In genomic region chrX:40573763-40574162, GRCh38 we compare ENCODE assay signal across 10 cellular contexts. TPM values are rescaled to one million over a fixed set of nuclear protein-coding genes. Genes with fewer than 3 reads are reported as not detected.
A peak's percentile ranks its signal among the peaks of the same experiment; 100 is the strongest.
DNase-seq lines count a peak whose midpoint lies in the region; ATAC-seq and TF ChIP-seq lines count a peak whose summit lies in the region.
"Had no signal": no experiment of that assay in that cellular context is flagged by ENCODE, and none has a peak within 500 bp of the region (broad histone marks: within the 10 kb centered on the region; RNA-seq: fewer than 3 reads in every experiment).

No MANE protein-coding gene starts in this region.

- H3K4me1 Mint-ChIP-seq in naive thymus-derived CD4-positive, alpha-beta T cell, result peaks cover 9 to 19% (median 11%) of the 10 kb centered on the region in 7 donors

- H3K9me3 ChIP-seq in naive thymus-derived CD4-positive, alpha-beta T cell (ENCODE audit: control insufficient read depth in 2 of 3, low read length in 3 of 3), result no peaks in the 10 kb centered on the region

- POLR2A ChIA-PET in naive thymus-derived CD4-positive, alpha-beta T cell (lab: Charles Lee), result no interaction called here

- H3K27me3 Mint-ChIP-seq in naive thymus-derived CD4-positive, alpha-beta T cell, result no peaks in the 10 kb centered on the region

- intact Hi-C loops in naive thymus-derived CD4-positive, alpha-beta T cell (cut with micrococcal nuclease), result loop anchor here in 1 of 2 donors (2.0 kb wide), 1 partner anchor 15 kb away; no protein-coding TSS in a partner anchor

- no peak overlapping the region for H3K27ac ChIP-seq in naive thymus-derived CD4-positive, alpha-beta T cell (ENCODE audit: low read depth, low read length)

- H3K4me1 ChIP-seq in naive thymus-derived CD4-positive, alpha-beta T cell (ENCODE audit: control insufficient read depth in 2 of 2, insufficient read depth in 2 of 2, low read length in 2 of 2), result no peaks in the 10 kb centered on the region

- DNase-seq in GM10266 (ENCODE audit: extremely low spot score), result no peak
- DNase-seq in NCI-H146 (lab: John Stamatoyannopoulos, UW), result peak; percentile 28
- peak; percentile 71 for DNase-seq in activated effector memory CD4-positive, alpha-beta T cell treated with anti-CD3 and anti-CD28 coated beads, Interleukin-2, amount 50 U/mL, for 16 hours
- peak in 1 of 9 donors; percentile 8 for DNase-seq in naive thymus-derived CD4-positive, alpha-beta T cell
- DNase-seq in HuH-7 (ENCODE audit: low spot score), result no peak

- no peak overlapping the region for H3K4me3 Mint-ChIP-seq in naive thymus-derived CD4-positive, alpha-beta T cell
- H3K4me3 Mint-ChIP-seq: T-cell had no signal

- no peaks in the 10 kb centered on the region for H3K9me3 Mint-ChIP-seq in naive thymus-derived CD4-positive, alpha-beta T cell
- H3K9me3 Mint-ChIP-seq: T-cell had no signal

- H3K27ac Mint-ChIP-seq in naive thymus-derived CD4-positive, alpha-beta T cell, result no peak overlapping the region
- H3K27ac Mint-ChIP-seq: T-cell had no signal

- H3K36me3 ChIP-seq in naive thymus-derived CD4-positive, alpha-beta T cell (ENCODE audit: control insufficient read depth in 2 of 3, insufficient read depth in 3 of 3, low read length in 3 of 3), result no peaks in the 10 kb centered on the region

- CTCF ChIA-PET in naive thymus-derived CD4-positive, alpha-beta T cell (lab: Charles Lee), result interaction anchor here (0.7 to 1.7 kb wide), 2 partner anchors 21 to 30 kb away, joined by 3 to 5 read pairs; no protein-coding TSS in a partner anchor

- peak; percentile 45 for TF ChIP-seq CTCF in GM10266 (IDR thresholded peaks at IDR 0.05; ENCODE audit: control insufficient read depth, insufficient read depth, low read depth, missing control alignments)

- peak; percentile 66 for ATAC-seq in naive thymus-derived CD4-positive, alpha-beta T cell
- ATAC-seq in HG02588 (IDR thresholded peaks at IDR 0.05; ENCODE audit: unreplicated experiment) (no peak), HG02938 (IDR thresholded peaks at IDR 0.05; ENCODE audit: unreplicated experiment) (no peak), GM21717 (IDR thresholded peaks at IDR 0.05; ENCODE audit: unreplicated experiment) (no peak)

- H3K36me3 Mint-ChIP-seq in naive thymus-derived CD4-positive, alpha-beta T cell, result no peaks in the 10 kb centered on the region
- H3K36me3 Mint-ChIP-seq: T-cell had no signal

- H3K27me3 ChIP-seq in naive thymus-derived CD4-positive, alpha-beta T cell (ENCODE audit: control insufficient read depth in 2 of 2, insufficient read depth in 2 of 2, low read length in 2 of 2), result no peaks in the 10 kb centered on the region

- H3K4me3 ChIP-seq in naive thymus-derived CD4-positive, alpha-beta T cell (ENCODE audit: low read length), result no peak overlapping the region

RNA-seq across cellular contexts. Expression of gene ATP6AP2, which starts 7.0 kb away (rescaled TPM):
- 10 to 100 TPM; 72.0 to 98.6 (median 82.5) TPM for total RNA-seq in naive thymus-derived CD4-positive, alpha-beta T cell
- 100 to 1,000 TPM; 183 to 195 TPM for polyA plus RNA-seq in naive thymus-derived CD4-positive, alpha-beta T cell

RNA-seq across cellular contexts. Expression of gene MPC1L, which starts 49.5 kb away (rescaled TPM):
- total RNA-seq in naive thymus-derived CD4-positive, alpha-beta T cell, result not detected
- polyA plus RNA-seq in naive thymus-derived CD4-positive, alpha-beta T cell, result not detected
- total RNA-seq: mononuclear cell, T-cell had no signal

Comparison
In these comparisons a context has a peak if more than half of its experiments do, and no peak if none do; other contexts are left out.
1. DNase-seq: peak in NCI-H146 (single experiment) and activated effector memory CD4-positive, alpha-beta T cell treated with anti-CD3 and anti-CD28 coated beads, Interleukin-2, amount 50 U/mL, for 16 hours (single experiment); none in GM10266 (single experiment) and HuH-7 (single experiment).